In the genomic region with DNA sequence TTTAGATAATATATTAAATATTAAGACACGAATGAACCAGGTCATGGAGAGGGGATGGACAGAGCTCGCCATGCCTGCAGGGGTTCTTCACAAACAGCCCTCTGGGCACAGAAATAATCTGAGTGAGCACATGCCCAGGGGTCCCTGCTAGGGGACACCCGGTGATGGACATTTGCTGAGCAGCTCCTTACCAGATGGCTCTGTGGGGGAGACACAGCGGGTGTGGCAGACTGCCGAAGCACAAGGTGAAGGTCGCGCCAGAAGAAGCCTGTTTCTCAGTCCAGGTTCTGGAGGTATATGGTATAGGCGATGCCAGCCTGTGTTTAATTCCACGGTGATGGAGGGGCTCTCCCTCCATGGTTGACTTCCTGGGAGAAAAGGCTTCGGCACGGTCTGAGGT, we compare ENCODE assay signal across 28 cellular contexts. TPM values are rescaled to one million over a fixed set of nuclear protein-coding genes. Genes with fewer than 3 reads are reported as not detected.
"Had no signal": no experiment of that assay in that cellular context is flagged by ENCODE, and none has a peak within 500 bp of the region (broad histone marks: within the 10 kb centered on the region; RNA-seq: fewer than 3 reads in every experiment).

No MANE protein-coding gene starts in this region.

- ATAC-seq: activated T-cell treated with anti-CD3 and anti-CD28 coated beads, Interleukin-2, amount 50 U/mL, for 72 hours; stimulated activated memory B cell treated with anti-CD40 and anti-IgM and Interleukin-4, amounts not matched to agents 10 μg/mL and 1 μg/mL and 100 μg/mL, for 72 hours; stimulated activated naive CD8-positive, alpha-beta T cell treated with anti-CD3 and anti-CD28 coated beads, Interleukin-15, amount 100 ng/mL, for 72 hours had no signal

- H3K27me3 ChIP-seq: colonic mucosa had no signal

- H3K4me1 ChIP-seq: colonic mucosa had no signal

- H3K27ac ChIP-seq: colonic mucosa, SK-N-MC had no signal

- H3K36me3 ChIP-seq: colonic mucosa, sigmoid colon had no signal

- H3K9me3 ChIP-seq: colonic mucosa, mucosa of descending colon, sigmoid colon had no signal

- DNase-seq: activated CD4-positive, alpha-beta T cell treated with anti-CD3 and anti-CD28 coated beads for 4 hours; activated CD4-positive, alpha-beta T cell treated with anti-CD3 and anti-CD28 coated beads, Interleukin-2, amount 50 U/mL, for 4 hours; activated effector memory CD4-positive, alpha-beta T cell treated with Interleukin-2 at 50 U/mL for 16 hours; activated naive CD4-positive, alpha-beta T cell treated with anti-CD3 and anti-CD28 coated beads, Interleukin-2, amount 10 ng/mL, durations not matched to agents 7 days and 5 days; activated T-cell treated with anti-CD3 and anti-CD28 coated beads for 4 hours; activated T-cell treated with anti-CD3 and anti-CD28 coated beads, Interleukin-2, amount 50 U/mL, for 72 hours; central memory CD4-positive, alpha-beta T cell; colonic mucosa; dorsolateral prefrontal cortex; effector memory CD4-positive, alpha-beta T cell; head of caudate nucleus; mucosa of descending colon; sigmoid colon; small intestine; stimulated activated CD4-positive, alpha-beta T cell treated with anti-CD3 and anti-CD28 coated beads, Interleukin-1b, Interleukin-23, amount 100 ng/mL, for 48 hours; stimulated activated CD4-positive, alpha-beta T cell treated with anti-CD3 and anti-CD28 coated beads, Interleukin-4, amount 100 ng/mL, for 4 hours; stimulated activated CD8-positive, alpha-beta memory T cell treated with anti-CD3 and anti-CD28 coated beads, Interleukin-4, amount 100 ng/mL, for 48 hours; stimulated activated naive CD8-positive, alpha-beta T cell treated with anti-CD3 and anti-CD28 coated beads, Interleukin-15, amount 100 ng/mL, for 72 hours; substantia nigra had no signal

- H3K4me3 ChIP-seq: colonic mucosa, mucosa of descending colon, SK-N-MC had no signal

RNA-seq across cellular contexts. Expression of a gene that starts 9.6 kb away (rescaled TPM):
- total RNA-seq: activated T-cell treated with anti-CD3 and anti-CD28 coated beads, Interleukin-2, amount 50 U/mL, for 72 hours; fibroblast of villous mesenchyme; lung microvascular endothelial cell; myocyte; natural killer cell treated with Interleukin-12 subunit alpha and Interleukin-12 subunit beta and Interleukin-15 and Interleukin-18, amount 100 ng/mL, for 72 hours; osteocyte; T-helper 1 cell treated with Interleukin-12 subunit alpha and Interleukin-12 subunit beta and Interleukin-4 antibody, amounts not matched to agents 30 ng/mL and 1 ng/mL, for 36 hours had no signal
- polyA plus RNA-seq: fibroblast of lung had no signal
